In the genomic region with DNA sequence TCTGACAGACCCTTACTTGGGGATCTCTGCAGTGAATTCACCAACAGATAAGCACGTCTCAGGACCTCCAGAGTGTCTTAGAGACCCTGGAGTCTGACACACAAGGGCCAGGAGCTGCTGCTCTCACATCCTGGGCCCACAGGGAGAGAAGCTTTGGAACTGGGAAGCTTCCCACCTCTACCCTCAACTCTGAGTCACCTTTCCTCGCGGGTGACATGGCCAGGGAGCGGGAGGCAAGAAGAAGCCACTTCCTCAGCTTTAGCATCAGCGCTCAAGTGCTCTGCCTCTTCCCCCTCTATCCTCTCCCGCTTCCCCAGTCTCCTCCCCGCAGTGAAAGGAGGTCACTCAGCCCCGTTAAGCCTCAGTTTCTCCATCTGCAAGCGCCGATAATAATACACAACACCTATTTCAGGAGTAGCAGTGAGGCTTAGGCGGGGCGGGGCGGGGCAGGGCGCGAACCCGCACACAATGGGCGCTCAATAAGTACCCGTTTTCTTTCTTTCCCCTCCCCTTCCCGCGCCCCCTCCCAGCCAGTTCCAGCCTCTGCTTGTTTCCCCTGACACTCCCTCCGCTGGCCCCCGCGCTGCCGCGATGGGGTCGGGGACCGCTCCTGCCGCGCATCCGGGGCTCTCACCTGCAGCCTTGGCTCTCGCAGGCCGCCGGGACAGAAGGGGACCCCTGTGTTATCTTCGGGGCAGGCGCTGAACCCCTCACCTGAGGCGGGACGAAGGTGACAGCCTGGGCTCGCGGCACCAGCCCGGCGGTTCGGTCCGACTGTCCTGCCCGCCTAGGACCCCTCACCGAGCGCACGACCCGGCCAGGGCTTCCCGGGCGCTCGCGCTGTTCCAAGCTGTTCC, we compare ENCODE assay signal across 8 cellular contexts. TPM values are rescaled to one million over a fixed set of nuclear protein-coding genes. Genes with fewer than 3 reads are reported as not detected.
DNase-seq lines count a peak whose midpoint lies in the region; ATAC-seq and TF ChIP-seq lines count a peak whose summit lies in the region.

No MANE protein-coding gene starts in this region.

- TF ChIP-seq CTCF in HL-60 (IDR thresholded peaks at IDR 0.05; ENCODE audit: insufficient read depth, low read length): no peak
- no peak for TF ChIP-seq CTCF in epithelial cell of proximal tubule (conservative IDR thresholded peaks at IDR 0.05; ENCODE audit: low read depth, low read length)

- H3K4me1 ChIP-seq in neuronal stem cell (ENCODE audit: control insufficient read depth in 2 of 2, insufficient read depth in 1 of 2, low read depth in 1 of 2, low read length in 2 of 2): peaks cover 12 to 18% of the 10 kb centered on the region in 2 donors

- POLR2A ChIA-PET in activated CD4-positive, alpha-beta T cell treated with anti-CD3 and anti-CD28 coated beads, Interleukin-2, amount 10 ng/mL, durations not matched to agents 7 days and 5 days (lab: Charles Lee): no interaction called here

- H3K27ac ChIP-seq in HL-60 (replicated peaks) (no peak overlapping the region), neuronal stem cell (replicated peaks; ENCODE audit: low read length) (no peak overlapping the region)

- H2AFZ ChIP-seq in neuronal stem cell (ENCODE audit: low read length): peak overlapping the region; percentile 97

- CTCF ChIA-PET in activated CD4-positive, alpha-beta T cell treated with anti-CD3 and anti-CD28 coated beads, Interleukin-2, amount 10 ng/mL, durations not matched to agents 7 days and 5 days (lab: Charles Lee): interaction anchor here (0.5 to 2.1 kb wide), 15 partner anchors 8 to 1330 kb away, joined by 3 to 6 read pairs (median 4); no protein-coding TSS in a partner anchor

- H3K4me2 ChIP-seq in neuronal stem cell (ENCODE audit: insufficient read depth, low read length, poor library complexity, severe bottlenecking): peak overlapping the region; percentile 97

- H3K36me3 ChIP-seq in neuronal stem cell (replicated peaks in 1 of 2; ENCODE audit: control insufficient read depth in 2 of 2, insufficient read depth in 2 of 2, low read length in 2 of 2): no peaks in the 10 kb centered on the region

- H3K18ac ChIP-seq in neuronal stem cell (ENCODE audit: low read length): peak overlapping the region; percentile 93

- H3K27ac Mint-ChIP-seq in activated CD4-positive, alpha-beta T cell treated with anti-CD3 and anti-CD28 coated beads, Interleukin-2, amount 10 ng/mL, durations not matched to agents 7 days and 5 days: peak overlapping the region; percentile 52

- H3K9me3 ChIP-seq in neuronal stem cell (replicated peaks in 1 of 2; ENCODE audit: control insufficient read depth in 2 of 2, insufficient read depth in 1 of 2, low read depth in 1 of 2, low read length in 2 of 2): no peaks in the 10 kb centered on the region

- H2BK5ac ChIP-seq in neuronal stem cell (ENCODE audit: low read length): peak overlapping the region; percentile 42

- peak; percentile 17 to 56 for DNase-seq in HL-60 (ENCODE audit: low read depth in 1 of 2, low spot score in 1 of 2)
- peak; percentile 44 for DNase-seq in activated CD4-positive, alpha-beta T cell treated with anti-CD3 and anti-CD28 coated beads, Interleukin-2, amount 10 ng/mL, durations not matched to agents 7 days and 5 days
- no peak for DNase-seq in epithelial cell of proximal tubule (ENCODE audit: low read depth)
- DNase-seq in neuronal stem cell (ENCODE audit: low spot score): peak; percentile 36
- no peak for DNase-seq in mesenteric fat pad (ENCODE audit: low spot score)
- no peak for DNase-seq in foreskin melanocyte

- H2BK12ac ChIP-seq in neuronal stem cell (ENCODE audit: low read length): peak overlapping the region; percentile 17

- no peak overlapping the region for H3K4ac ChIP-seq in neuronal stem cell (ENCODE audit: low read length)

- H3K79me1 ChIP-seq in neuronal stem cell (ENCODE audit: low read depth, low read length): no peaks in the 10 kb centered on the region

- H3K9me3 Mint-ChIP-seq in activated CD4-positive, alpha-beta T cell treated with anti-CD3 and anti-CD28 coated beads, Interleukin-2, amount 10 ng/mL, durations not matched to agents 7 days and 5 days: no peaks in the 10 kb centered on the region

- H3K14ac ChIP-seq in neuronal stem cell (ENCODE audit: low read length): peak overlapping the region; percentile 43

- H3K23ac ChIP-seq in neuronal stem cell (ENCODE audit: low read depth, low read length, poor library complexity): peak overlapping the region; percentile 57

- no peak for TF ChIP-seq POLR2A in GM18505 (IDR thresholded peaks at IDR 0.05; ENCODE audit: borderline replicate concordance, extremely low read depth, insufficient read depth, insufficient read length)

- H3K4me3 ChIP-seq in HL-60 (replicated peaks; ENCODE audit: insufficient read depth, low read length) (peak overlapping the region; percentile 54), epithelial cell of proximal tubule (ENCODE audit: low read depth, low read length) (peak overlapping the region; percentile 62), neuronal stem cell (ENCODE audit: low read length in 2 of 2) (peak overlapping the region; percentile 70 to 94)

- H4K8ac ChIP-seq in neuronal stem cell (ENCODE audit: low read depth, low read length): no peak overlapping the region

- H3K4me1 Mint-ChIP-seq in activated CD4-positive, alpha-beta T cell treated with anti-CD3 and anti-CD28 coated beads, Interleukin-2, amount 10 ng/mL, durations not matched to agents 7 days and 5 days: peaks cover 30% of the 10 kb centered on the region

- H2BK120ac ChIP-seq in neuronal stem cell (ENCODE audit: low read depth, low read length): peak overlapping the region; percentile 44

- no peaks in the 10 kb centered on the region for H3K36me3 Mint-ChIP-seq in activated CD4-positive, alpha-beta T cell treated with anti-CD3 and anti-CD28 coated beads, Interleukin-2, amount 10 ng/mL, durations not matched to agents 7 days and 5 days (ENCODE audit: low read depth)

- H3K27me3 ChIP-seq in HL-60 (ENCODE audit: insufficient read depth, poor library complexity, severe bottlenecking): peaks cover 40% of the 10 kb centered on the region
- H3K27me3 ChIP-seq in neuronal stem cell (ENCODE audit: control insufficient read depth in 3 of 3, insufficient read depth in 3 of 3, low read depth in 1 of 3, low read length in 3 of 3): peaks cover 0 to 59% (median 2%) of the 10 kb centered on the region in 3 experiments

- H2AK5ac ChIP-seq in neuronal stem cell (ENCODE audit: low read depth, low read length): peak overlapping the region; percentile 80

- WGBS in neuronal stem cell (ENCODE audit: extremely low coverage in 2 of 2, insufficient read length in 2 of 2, insufficient replicate concordance in 1 of 2), 2 donors: no CpG with 5 or more reads among the region's 52 CpGs

- peaks cover 2% of the 10 kb centered on the region for H3K27me3 Mint-ChIP-seq in activated CD4-positive, alpha-beta T cell treated with anti-CD3 and anti-CD28 coated beads, Interleukin-2, amount 10 ng/mL, durations not matched to agents 7 days and 5 days

- peak overlapping the region; percentile 82 for H3K4me3 Mint-ChIP-seq in activated CD4-positive, alpha-beta T cell treated with anti-CD3 and anti-CD28 coated beads, Interleukin-2, amount 10 ng/mL, durations not matched to agents 7 days and 5 days

- ATAC-seq in GM18505 (IDR thresholded peaks at IDR 0.05; ENCODE audit: unreplicated experiment) (peak; percentile 13), HG03521 (IDR thresholded peaks at IDR 0.05; ENCODE audit: unreplicated experiment) (no peak)

- peak overlapping the region; percentile 96 for H3K9ac ChIP-seq in neuronal stem cell (ENCODE audit: low read depth, low read length, poor library complexity)

- H2BK15ac ChIP-seq in neuronal stem cell (ENCODE audit: low read length): peak overlapping the region; percentile 31

- no peak overlapping the region for H4K91ac ChIP-seq in neuronal stem cell (ENCODE audit: low read depth, low read length, poor library complexity)

RNA-seq across cellular contexts. Expression of a gene that starts 0.9 kb away (rescaled TPM):
- total RNA-seq in activated CD4-positive, alpha-beta T cell treated with anti-CD3 and anti-CD28 coated beads, Interleukin-2, amount 10 ng/mL, durations not matched to agents 7 days and 5 days: 10 to 100 TPM; 55.8 to 62.3 TPM
- total RNA-seq in epithelial cell of proximal tubule (8.5 and 17.4 TPM in 2 replicates), mesenteric fat pad (46.2 TPM)
- polyA plus RNA-seq in neuronal stem cell (2013, experiment 1 of 2): 10.9 TPM
- 11.1 TPM for polyA plus RNA-seq in neuronal stem cell (2013, experiment 2 of 2)

RNA-seq across cellular contexts. Expression of a gene that starts 37.2 kb away (rescaled TPM):
- total RNA-seq in activated CD4-positive, alpha-beta T cell treated with anti-CD3 and anti-CD28 coated beads, Interleukin-2, amount 10 ng/mL, durations not matched to agents 7 days and 5 days: 10 to 100 TPM; 11.3 to 11.9 TPM
- total RNA-seq in epithelial cell of proximal tubule: 231 and 256 TPM in 2 replicates
- polyA plus RNA-seq in neuronal stem cell (2013, experiment 1 of 2): 246 TPM
- 246 TPM for polyA plus RNA-seq in neuronal stem cell (2013, experiment 2 of 2)
- 309 TPM for total RNA-seq in mesenteric fat pad

Comparison
In these comparisons a context has a peak if more than half of its experiments do, and no peak if none do; other contexts are left out.
1. DNase-seq: peak in HL-60 (2 of 2), activated CD4-positive, alpha-beta T cell treated with anti-CD3 and anti-CD28 coated beads, Interleukin-2, amount 10 ng/mL, durations not matched to agents 7 days and 5 days (single experiment) and neuronal stem cell (single experiment); none in epithelial cell of proximal tubule (single experiment), mesenteric fat pad (single experiment) and foreskin melanocyte (single experiment).
2. RNA of a gene that starts 37.2 kb away (total RNA-seq): 309 TPM in mesenteric fat pad (single experiment) and 231 to 256 TPM in epithelial cell of proximal tubule; 11.3 to 11.9 TPM in activated CD4-positive, alpha-beta T cell treated with anti-CD3 and anti-CD28 coated beads, Interleukin-2, amount 10 ng/mL, durations not matched to agents 7 days and 5 days; every median in the first group is over 10 times any median in the second.
3. Peak in every context shown above with its lines, with median percentiles within 50 percentile points of each other: H3K4me3 ChIP-seq.